22 cellular contexts compared by ENCODE assay signal in genomic region chr11:129257512-129257911, GRCh38.
DNase-seq lines count a peak whose midpoint lies in the region; ATAC-seq, FAIRE-seq and TF ChIP-seq lines count a peak whose summit lies in the region.
"Had no signal": no experiment of that assay in that cellular context is flagged by ENCODE, and none has a peak within 500 bp of the region (broad histone marks: within the 10 kb centered on the region; RNA-seq: fewer than 3 reads in every experiment).

No MANE protein-coding gene starts in this region.

- no peak for TF ChIP-seq EP300 in HepG2 (IDR thresholded peaks at IDR 0.05; ENCODE audit: low read depth in 2 of 2, low read length in 2 of 2)
- no peak for TF ChIP-seq EP300 in HepG2 (CRISPR knock-in tag; IDR thresholded peaks at IDR 0.05; ENCODE audit: borderline replicate concordance)

- TF ChIP-seq CTCF in HepG2 (CRISPR knock-in tag; IDR thresholded peaks at IDR 0.05) = no peak

- no peak overlapping the region for H3K4me2 ChIP-seq in HepG2 (ENCODE audit: low read depth, low read length)
- H3K4me2 ChIP-seq: BLaER1 treated with 17β-estradiol and CSF1 and Interleukin-3, amounts not matched to agents 10 nM and 100 nM had no signal

- no peaks in the 10 kb centered on the region for H3K36me3 ChIP-seq in HepG2 (replicated peaks in 1 of 2; ENCODE audit: control insufficient read depth in 1 of 2, insufficient read depth in 2 of 2, low read length in 2 of 2)
- H3K36me3 ChIP-seq in small intestine (ENCODE audit: control insufficient read depth in 2 of 2, insufficient read depth in 2 of 2, low read length in 2 of 2) = no peaks in the 10 kb centered on the region
- H3K36me3 ChIP-seq: BE2C had no signal

- H4K20me1 ChIP-seq in HepG2 (ENCODE audit: insufficient read depth, low read length) = no peaks in the 10 kb centered on the region
- H4K20me1 ChIP-seq: BLaER1 treated with 17β-estradiol and CSF1 and Interleukin-3, amounts not matched to agents 10 nM and 100 nM had no signal

- TF ChIP-seq RAD21 in HepG2 (CRISPR knock-in tag; IDR thresholded peaks at IDR 0.05) = no peak

- H3K79me2 ChIP-seq in HepG2 (ENCODE audit: insufficient read depth, low read length) = peaks cover 83% of the 10 kb centered on the region

- in situ Hi-C loops in HepG2 (cut with HindIII; ENCODE audit: extremely low pct_ligation_motif_present, low pct_unique_long_range_greater_than_20kb) = no loop called here

- no peak for ATAC-seq in HepG2
- ATAC-seq: GM12878 had no signal

- POLR2A ChIA-PET in HepG2 (lab: Yijun Ruan, JAX) = no interaction called here

- H3K27me3 ChIP-seq in HepG2 (ENCODE audit: control insufficient read depth in 1 of 2, insufficient read depth in 2 of 2, low read length in 2 of 2) = no peaks in the 10 kb centered on the region
- H3K27me3 ChIP-seq in small intestine (ENCODE audit: control insufficient read depth in 2 of 2, insufficient read depth in 2 of 2, low read length in 2 of 2) = no peaks in the 10 kb centered on the region
- H3K27me3 ChIP-seq: BE2C; BLaER1 treated with 17β-estradiol and CSF1 and Interleukin-3, amounts not matched to agents 10 nM and 100 nM had no signal

- intact Hi-C loops in HepG2 (cut with micrococcal nuclease; ENCODE audit: unreplicated experiment) = no loop called here

- H3K9me3 ChIP-seq in HepG2 (ENCODE audit: low read length) (no peaks in the 10 kb centered on the region), small intestine (ENCODE audit: control insufficient read depth, low read depth) (no peaks in the 10 kb centered on the region)
- H3K9me3 ChIP-seq: BE2C had no signal

- TF ChIP-seq POLR2A in HepG2 (IDR thresholded peaks at IDR 0.05; ENCODE audit: insufficient read depth in 1 of 2, low read depth in 2 of 2, low read length in 2 of 2) = no peak

- no peak overlapping the region for H3K9ac ChIP-seq in HepG2 (ENCODE audit: insufficient read depth, low read depth, low read length)
- H3K9ac ChIP-seq: BLaER1 treated with 17β-estradiol and CSF1 and Interleukin-3, amounts not matched to agents 10 nM and 100 nM; GM23248 had no signal

- H3K4me3 ChIP-seq in HepG2 (replicated peaks in 1 of 3; ENCODE audit: insufficient read depth in 1 of 3, low read depth in 2 of 3, low read length in 3 of 3) (no peak overlapping the region), small intestine (ENCODE audit: low read depth in 1 of 2, low read length in 2 of 2) (no peak overlapping the region)
- H3K4me3 ChIP-seq: BLaER1 treated with 17β-estradiol and CSF1 and Interleukin-3, amounts not matched to agents 10 nM and 100 nM; GM12878; GM23248 had no signal

- H3K27ac ChIP-seq in HepG2 (ENCODE audit: extremely low read length, insufficient read depth, low read length) (no peak overlapping the region), small intestine (ENCODE audit: low read depth in 1 of 2, low read length in 1 of 2) (no peak overlapping the region)
- H3K27ac ChIP-seq: 22Rv1; BLaER1 treated with 17β-estradiol and CSF1 and Interleukin-3, amounts not matched to agents 10 nM and 100 nM; GM23248 had no signal

- peaks cover 85% of the 10 kb centered on the region for H3K4me1 ChIP-seq in HepG2 (ENCODE audit: insufficient read depth, low read length)
- H3K4me1 ChIP-seq in small intestine (ENCODE audit: control insufficient read depth in 2 of 2, insufficient read depth in 1 of 2, low read depth in 1 of 2, low read length in 1 of 2) = no peaks in the 10 kb centered on the region
- H3K4me1 ChIP-seq: BE2C had no signal

- BruUV-seq in HepG2 (replicated peaks; lab: Mats Ljungman, UMichigan) = no TSS peak

- DNase-seq in DMS53 (lab: John Stamatoyannopoulos, UW) = peak; percentile 20
- DNase-seq in DMS53 treated with DMSO at 0.1 percent for 48 hours (lab: John Stamatoyannopoulos, UW; ENCODE audit: unreplicated experiment) = no peak
- no peak for DNase-seq in HepG2 (ENCODE audit: low spot score)
- no peak for DNase-seq in small intestine
- no peak for DNase-seq in amniotic stem cell (lab: John Stamatoyannopoulos, UW)
- no peak for DNase-seq in COR-L47 (lab: John Stamatoyannopoulos, UW)
- DNase-seq: AML-193; BE2C; CD4-positive, alpha-beta T cell; DMS 273 treated with DMSO at 0.1 percent for 48 hours; EL; GDM1; GM23248; H7; HCEC 1CT had no signal

- H2AFZ ChIP-seq in HepG2 (ENCODE audit: low read length) = no peak overlapping the region
- H2AFZ ChIP-seq: GM23248 had no signal

- FAIRE-seq in HepG2 (lab: Jason Lieb, UNC) (no peak), small intestine (lab: Jason Lieb, UNC) (peak; percentile 70)
- FAIRE-seq: A204.1, D721Med, GM12878, GM19239, H1 had no signal

- CTCF ChIA-PET in HepG2 (lab: Yijun Ruan, JAX; ENCODE audit: low intra/inter-chr PET ratio, low total read pairs) = no interaction called here

TF ChIP-seq in HepG2, 621 proteins besides CTCF, POLR2A, EP300 and RAD21:
- TF ChIP-seq HNRNPUL1 (IDR thresholded peaks at IDR 0.05; ENCODE audit: low read depth, low read length) = peak; percentile 72; the same call in 1 of the 2 replicates
- TF ChIP-seq, protein P1, sequence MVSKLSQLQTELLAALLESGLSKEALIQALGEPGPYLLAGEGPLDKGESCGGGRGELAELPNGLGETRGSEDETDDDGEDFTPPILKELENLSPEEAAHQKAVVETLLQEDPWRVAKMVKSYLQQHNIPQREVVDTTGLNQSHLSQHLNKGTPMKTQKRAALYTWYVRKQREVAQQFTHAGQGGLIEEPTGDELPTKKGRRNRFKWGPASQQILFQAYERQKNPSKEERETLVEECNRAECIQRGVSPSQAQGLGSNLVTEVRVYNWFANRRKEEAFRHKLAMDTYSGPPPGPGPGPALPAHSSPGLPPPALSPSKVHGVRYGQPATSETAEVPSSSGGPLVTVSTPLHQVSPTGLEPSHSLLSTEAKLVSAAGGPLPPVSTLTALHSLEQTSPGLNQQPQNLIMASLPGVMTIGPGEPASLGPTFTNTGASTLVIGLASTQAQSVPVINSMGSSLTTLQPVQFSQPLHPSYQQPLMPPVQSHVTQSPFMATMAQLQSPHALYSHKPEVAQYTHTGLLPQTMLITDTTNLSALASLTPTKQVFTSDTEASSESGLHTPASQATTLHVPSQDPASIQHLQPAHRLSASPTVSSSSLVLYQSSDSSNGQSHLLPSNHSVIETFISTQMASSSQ (IDR thresholded peaks at IDR 0.05; ENCODE audit: low read depth) = peak; percentile 48
- TF ChIP-seq, protein P1 (CRISPR knock-in tag; IDR thresholded peaks at IDR 0.05; ENCODE audit: borderline replicate concordance) = no peak
- TF ChIP-seq ZNF703 (CRISPR knock-in tag; IDR thresholded peaks at IDR 0.05; ENCODE audit: borderline replicate concordance) = no peak
